1 cellular context compared by ENCODE assay signal in the genomic region with DNA sequence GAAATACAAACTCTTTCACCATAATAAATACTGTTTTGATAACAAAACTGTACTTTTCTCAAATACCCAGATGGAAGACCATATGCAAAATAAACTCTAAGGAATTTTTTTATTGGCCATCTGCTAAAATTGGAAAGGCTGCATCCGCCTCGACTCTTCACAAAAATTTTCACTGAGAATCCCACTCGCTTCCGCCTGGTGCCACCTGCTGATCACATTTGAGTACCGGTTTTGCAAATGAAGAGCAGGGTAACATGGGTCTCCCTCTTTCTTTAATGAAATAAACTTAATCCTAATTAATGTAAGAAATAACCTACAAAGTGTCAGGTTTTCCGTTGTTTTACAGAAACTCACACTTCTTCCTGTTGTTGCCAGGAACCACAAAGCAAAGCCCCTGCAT.
TF ChIP-seq lines count a peak whose summit lies in the region.

No MANE protein-coding gene starts in this region.

TF ChIP-seq in HCT116, 20 proteins besides CTCF, POLR2A, EP300 and RAD21:
- TF ChIP-seq JUND (IDR thresholded peaks at IDR 0.05) = no peak
- TF ChIP-seq EZH2phosphoT487 (IDR thresholded peaks at IDR 0.05; ENCODE audit: borderline replicate concordance) = no peak
- TF ChIP-seq ZFX (IDR thresholded peaks at IDR 0.05) = no peak
- no peak for TF ChIP-seq POLR2AphosphoS5 (IDR thresholded peaks at IDR 0.05; ENCODE audit: low read depth, low read length)
- no peak for TF ChIP-seq ZBTB33 (IDR thresholded peaks at IDR 0.05; ENCODE audit: extremely low read depth, insufficient replicate concordance, low read length)
- no peak for TF ChIP-seq CBX3 (IDR thresholded peaks at IDR 0.05; ENCODE audit: low read depth)
- no peak for TF ChIP-seq REST (IDR thresholded peaks at IDR 0.05; ENCODE audit: low read depth)
- TF ChIP-seq SRF (IDR thresholded peaks at IDR 0.05; ENCODE audit: low read depth) = no peak
- TF ChIP-seq SIN3A (IDR thresholded peaks at IDR 0.05; ENCODE audit: low read depth) = no peak
- no peak for TF ChIP-seq EZH2 (IDR thresholded peaks at IDR 0.05)
- no peak for TF ChIP-seq CEBPB (IDR thresholded peaks at IDR 0.05; ENCODE audit: low read depth)
- TF ChIP-seq MAX (IDR thresholded peaks at IDR 0.05) = no peak
- TF ChIP-seq TCF7L2 (IDR thresholded peaks at IDR 0.05; ENCODE audit: borderline replicate concordance, extremely low read depth, insufficient read depth, insufficient read length) = no peak
- no peak for TF ChIP-seq EGR1 (IDR thresholded peaks at IDR 0.05; ENCODE audit: low read depth)
- no peak for TF ChIP-seq FOSL1 (IDR thresholded peaks at IDR 0.05; ENCODE audit: low read depth)
- no peak for TF ChIP-seq ZNF274 (IDR thresholded peaks at IDR 0.05; ENCODE audit: low read depth, low read length)
- TF ChIP-seq YY1 (IDR thresholded peaks at IDR 0.05; ENCODE audit: extremely low read depth, insufficient replicate concordance, low read depth, low read length) = no peak
- no peak for TF ChIP-seq ELF1 (IDR thresholded peaks at IDR 0.05; ENCODE audit: borderline replicate concordance, low read depth)
- no peak for TF ChIP-seq SP1 (IDR thresholded peaks at IDR 0.05; ENCODE audit: low read depth)
TF ChIP-seq in HCT116: peak in this region for 0.
